ENCODE assay signal across 35 cellular contexts in genomic region chr20:14972690-14973089, GRCh38.
"Had no signal": no experiment of that assay in that cellular context is flagged by ENCODE, and none has a peak within 500 bp of the region (broad histone marks: within the 10 kb centered on the region; RNA-seq: fewer than 3 reads in every experiment).

No MANE protein-coding gene starts in this region.

- H3K4me3 ChIP-seq: MG63 had no signal

- DNase-seq: Karpas-422, Kasumi-1, MG63, MM.1S, MV-4-11, NCI-H1048, NCI-H1092, NCI-H1092 treated with DMSO at 0.1 percent for 48 hours, NCI-H1105, NCI-H1105 treated with DMSO at 0.1 percent for 48 hours, NCI-H1417, NCI-H1417 treated with DMSO at 0.1 percent for 48 hours, NCI-H1436, NCI-H1436 treated with DMSO at 0.1 percent for 48 hours, NCI-H146, NCI-H1694, NCI-H1694 treated with DMSO at 0.1 percent for 48 hours, NCI-H187, NCI-H187 treated with DMSO at 0.1 percent for 48 hours, NCI-H1930, NCI-H2029, NCI-H2029 treated with DMSO at 0.1 percent for 48 hours, NCI-H2081, NCI-H2081 treated with DMSO at 0.1 percent for 48 hours, NCI-H2107, NCI-H2171, NCI-H2171 treated with DMSO at 0.1 percent for 48 hours, NCI-H2227 treated with DMSO at 0.1 percent for 48 hours, NCI-H226, NCI-H345, NCI-H446, NCI-H446 treated with DMSO at 0.1 percent for 48 hours, NCI-H510A, NCI-H510A treated with DMSO at 0.1 percent for 48 hours, NCI-H524 had no signal

- H3K36me3 ChIP-seq: MG63 had no signal

- H3K27me3 ChIP-seq: MG63 had no signal

- H3K9me3 ChIP-seq: MG63 had no signal
